ENCODE assay signal across 8 cellular contexts in the genomic region with DNA sequence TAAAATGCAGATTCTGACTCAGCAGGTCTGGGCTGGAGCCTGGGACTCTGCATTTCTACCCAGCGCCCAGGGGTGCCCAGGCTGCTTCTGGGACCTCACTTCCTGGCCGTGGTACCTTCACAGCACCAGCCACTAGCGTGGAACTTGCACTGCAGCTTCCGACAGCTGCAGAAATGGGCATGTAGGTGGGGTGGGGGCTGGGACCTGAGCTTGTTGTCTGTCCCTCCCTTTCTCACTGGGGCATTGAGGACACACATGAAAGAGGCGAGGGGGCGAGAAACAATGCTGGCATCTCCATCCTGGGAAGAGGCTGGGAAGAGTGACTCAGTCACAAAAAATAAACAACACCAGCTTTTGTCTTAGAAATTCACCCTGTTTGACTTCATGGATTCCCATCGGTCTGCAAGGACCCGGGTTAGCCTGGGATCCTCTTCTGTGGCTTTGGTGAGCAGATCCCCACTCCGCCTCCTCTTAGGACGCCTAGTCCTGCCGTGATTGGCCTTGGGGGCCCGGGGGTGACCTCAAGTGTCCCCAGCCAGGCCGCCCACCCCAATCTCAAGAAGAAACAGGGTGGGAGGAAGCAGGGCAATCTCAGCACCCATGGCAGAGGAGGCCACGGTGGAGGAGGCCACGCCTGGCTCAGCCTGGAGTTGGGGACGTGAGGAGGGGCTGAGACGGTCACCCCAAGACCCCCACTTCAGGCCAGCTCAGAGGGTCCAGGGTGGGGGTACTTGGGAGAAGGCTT. TPM values are rescaled to one million over a fixed set of nuclear protein-coding genes. Genes with fewer than 3 reads are reported as not detected.
DNase-seq lines count a peak whose midpoint lies in the region; ATAC-seq, FAIRE-seq and TF ChIP-seq lines count a peak whose summit lies in the region.

No MANE protein-coding gene starts in this region.

- H4K20me1 ChIP-seq in HCT116 (ENCODE audit: insufficient read depth), result no peaks in the 10 kb centered on the region
- H4K20me1 ChIP-seq in HepG2 (ENCODE audit: insufficient read depth, low read length), result no peaks in the 10 kb centered on the region

- H3K4me3 ChIP-seq in HCT116 (replicated peaks in 1 of 2; ENCODE audit: low read depth in 1 of 2, low read length in 2 of 2), result peak overlapping the region in 1 of 2 experiments; percentile 28; a peak in 2 of 4 replicates
- peak overlapping the region in 1 of 3 experiments; percentile 45; a peak in 1 of 6 replicates for H3K4me3 ChIP-seq in HepG2 (replicated peaks in 1 of 3; ENCODE audit: insufficient read depth in 1 of 3, low read depth in 2 of 3, low read length in 3 of 3)

- H3K27ac ChIP-seq in HCT116 (ENCODE audit: low read depth, low read length) (peak overlapping the region; percentile 70), cingulate gyrus (ENCODE audit: low read depth, low read length) (peak overlapping the region; percentile 69), HepG2 (ENCODE audit: extremely low read length, insufficient read depth, low read length) (no peak overlapping the region), temporal lobe (ENCODE audit: low read depth, low read length) (peak overlapping the region; percentile 1)

- peak; percentile 18; the same call in 1 of the 2 replicates for ATAC-seq in HCT116
- no peak for ATAC-seq in HepG2
- no peak for ATAC-seq in HG03025 (IDR thresholded peaks at IDR 0.05; ENCODE audit: low FRiP score, unreplicated experiment)
- ATAC-seq in GM18867 (IDR thresholded peaks at IDR 0.05; ENCODE audit: unreplicated experiment), result no peak

- peaks cover 32 to 47% of the 10 kb centered on the region in 2 experiments for H3K4me1 ChIP-seq in HCT116 (ENCODE audit: control insufficient read depth in 1 of 2, insufficient read depth in 2 of 2, low read length in 2 of 2)
- H3K4me1 ChIP-seq in HepG2 (ENCODE audit: insufficient read depth, low read length), result peaks cover 53% of the 10 kb centered on the region

- in situ Hi-C loops in HepG2 (cut with HindIII; ENCODE audit: extremely low pct_ligation_motif_present, low pct_unique_long_range_greater_than_20kb), result no loop called here

- BruUV-seq in HCT116 (replicated peaks; lab: Mats Ljungman, UMichigan), result no TSS peak
- BruUV-seq in HepG2 (replicated peaks; lab: Mats Ljungman, UMichigan), result no TSS peak

- TF ChIP-seq POLR2A in HCT116 (IDR thresholded peaks at IDR 0.05; ENCODE audit: borderline replicate concordance, extremely low read depth, insufficient read depth, insufficient read length) (no peak), HepG2 (IDR thresholded peaks at IDR 0.05; ENCODE audit: insufficient read depth in 1 of 2, low read depth in 2 of 2, low read length in 2 of 2) (no peak)

- H3K9ac ChIP-seq in HCT116 (ENCODE audit: low read length) (peak overlapping the region; percentile 49), HepG2 (ENCODE audit: insufficient read depth, low read depth, low read length) (peak overlapping the region; percentile 24; the same call in 1 of the 2 replicates)

- no peak for FAIRE-seq in HepG2 (lab: Jason Lieb, UNC)

- POLR2A ChIA-PET in HCT116 (lab: Charles Lee) (interaction anchor here (1.4 kb wide), 1 partner anchor 45 kb away, joined by 3 read pairs; no protein-coding TSS in a partner anchor), HepG2 (lab: Yijun Ruan, JAX) (interaction anchor here (0.8 to 5.9 kb wide), 6 partner anchors 9 to 106 kb away, joined by 3 to 37 read pairs (median 4); a partner anchor contains a TSS)

- CTCF ChIA-PET in HCT116 (lab: Charles Lee) (interaction anchor here (1.2 to 1.3 kb wide), 4 partner anchors 8 to 180 kb away, joined by 3 to 8 read pairs (median 4); no protein-coding TSS in a partner anchor), HepG2 (lab: Yijun Ruan, JAX; ENCODE audit: low intra/inter-chr PET ratio, low total read pairs) (no interaction called here)

- H2AFZ ChIP-seq in HCT116 (ENCODE audit: low read depth, low read length, poor library complexity, severe bottlenecking) (no peak overlapping the region), HepG2 (ENCODE audit: low read length) (no peak overlapping the region)

- H3K79me2 ChIP-seq in HCT116 (ENCODE audit: insufficient read depth, low read length) (no peaks in the 10 kb centered on the region), HepG2 (ENCODE audit: insufficient read depth, low read length) (no peaks in the 10 kb centered on the region)

- TF ChIP-seq EP300 in HepG2 (IDR thresholded peaks at IDR 0.05; ENCODE audit: low read depth in 2 of 2, low read length in 2 of 2), result no peak
- no peak for TF ChIP-seq EP300 in HepG2 (CRISPR knock-in tag; IDR thresholded peaks at IDR 0.05; ENCODE audit: borderline replicate concordance)

- H3K9me3 ChIP-seq in HCT116 (ENCODE audit: control insufficient read depth in 1 of 2, insufficient read depth in 1 of 2, low read depth in 1 of 2, low read length in 2 of 2) (no peaks in the 10 kb centered on the region), HepG2 (ENCODE audit: low read length) (no peaks in the 10 kb centered on the region)

- RAD21 ChIA-PET in HCT116 (lab: Charles Lee; ENCODE audit: low non-redundant PET in 1 of 2, low total read pairs in 2 of 2, uncharacterized antibody in 2 of 2, unreplicated experiment in 2 of 2), result no interaction called here

- H3K4me2 ChIP-seq in HCT116 (ENCODE audit: low read length), result peak overlapping the region; percentile 76
- no peak overlapping the region; the same call in 1 of the 2 replicates for H3K4me2 ChIP-seq in HepG2 (ENCODE audit: low read depth, low read length)

- no peaks in the 10 kb centered on the region for H3K9me2 ChIP-seq in HCT116 (ENCODE audit: insufficient read depth)

- TF ChIP-seq CTCF in HCT116 (IDR thresholded peaks at IDR 0.05 in 2 of 3, conservative IDR thresholded peaks at IDR 0.05 in 1 of 3; ENCODE audit: borderline replicate concordance in 1 of 3, insufficient read depth in 1 of 3, low read depth in 2 of 3, low read length in 2 of 3), result no peak
- no peak for TF ChIP-seq CTCF in HepG2 (CRISPR knock-in tag; IDR thresholded peaks at IDR 0.05)

- H3K36me3 ChIP-seq in HCT116 (ENCODE audit: control insufficient read depth in 1 of 2, insufficient read depth in 2 of 2, low read length in 2 of 2), result no peaks in the 10 kb centered on the region
- no peaks in the 10 kb centered on the region for H3K36me3 ChIP-seq in HepG2 (replicated peaks in 1 of 2; ENCODE audit: control insufficient read depth in 1 of 2, insufficient read depth in 2 of 2, low read length in 2 of 2)

- intact Hi-C loops in HCT116 (cut with micrococcal nuclease), result no loop called here
- intact Hi-C loops in HepG2 (cut with micrococcal nuclease; ENCODE audit: unreplicated experiment), result no loop called here

- H3K27me3 ChIP-seq in HCT116 (ENCODE audit: insufficient read depth, low read length) (no peaks in the 10 kb centered on the region), HepG2 (ENCODE audit: control insufficient read depth in 1 of 2, insufficient read depth in 2 of 2, low read length in 2 of 2) (no peaks in the 10 kb centered on the region)

- WGBS in HepG2 (ENCODE audit: low lambda C conversion rate), result 63% methylated on average over 9 of the region's 17 CpGs

- TF ChIP-seq RAD21 in HCT116 (IDR thresholded peaks at IDR 0.05; ENCODE audit: low read depth) (no peak), HepG2 (CRISPR knock-in tag; IDR thresholded peaks at IDR 0.05) (no peak)

- DNase-seq in HCT116 (ENCODE audit: low read depth, low spot score) (peak; percentile 32), HepG2 (ENCODE audit: low spot score) (peak; percentile 59), retina (no peak), NCI-H226 (no peak)

TF ChIP-seq in HCT116, 20 proteins besides CTCF, POLR2A, EP300 and RAD21 (continues in another document):
- TF ChIP-seq JUND (IDR thresholded peaks at IDR 0.05) (no peak), SRF (IDR thresholded peaks at IDR 0.05; ENCODE audit: low read depth) (no peak), CBX3 (IDR thresholded peaks at IDR 0.05; ENCODE audit: low read depth) (no peak)
- TF ChIP-seq, protein P1, sequence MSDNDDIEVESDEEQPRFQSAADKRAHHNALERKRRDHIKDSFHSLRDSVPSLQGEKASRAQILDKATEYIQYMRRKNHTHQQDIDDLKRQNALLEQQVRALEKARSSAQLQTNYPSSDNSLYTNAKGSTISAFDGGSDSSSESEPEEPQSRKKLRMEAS (IDR thresholded peaks at IDR 0.05), result no peak

TF ChIP-seq in HepG2, 621 proteins besides CTCF, POLR2A, EP300 and RAD21 (continues in another document):
- TF ChIP-seq RELA (CRISPR knock-in tag; IDR thresholded peaks at IDR 0.05) (no peak), YEATS4 (CRISPR knock-in tag; IDR thresholded peaks at IDR 0.05; ENCODE audit: borderline replicate concordance) (no peak), TMF1 (CRISPR knock-in tag; IDR thresholded peaks at IDR 0.05; ENCODE audit: low read depth) (no peak), PCBP1 (IDR thresholded peaks at IDR 0.05; ENCODE audit: borderline replicate concordance, low read depth, low read length) (no peak), SOX5 (CRISPR knock-in tag; IDR thresholded peaks at IDR 0.05; ENCODE audit: borderline replicate concordance) (peak; percentile 65; the same call in 1 of the 2 replicates), ZNF501 (CRISPR knock-in tag; IDR thresholded peaks at IDR 0.05) (no peak)

RNA-seq across cellular contexts. Expression of a gene that starts 29.9 kb away (rescaled TPM):
- total RNA-seq in HCT116 (2021; ENCODE audit: unreplicated experiment) (20.5 TPM), HepG2 (2016; rRNA removed; fragmentation: Illumina TruSeq; extraction: Trizol) (9.8 and 24.0 TPM in 2 replicates), temporal lobe (7.4 TPM)
- polyA plus RNA-seq in HCT116 (2012), result 16.7 and 18.7 TPM in 2 replicates
- 2.9 and 4.1 TPM in 2 replicates for total RNA-seq in HepG2 (2016; cell fraction: cytosol; rRNA removed; fragmentation: Illumina TruSeq; extraction: Trizol; ENCODE audit: low read depth)
- 8.5 and 20.1 TPM in 2 replicates for total RNA-seq in HepG2 (2016; cell fraction: insoluble cytoplasmic fraction; rRNA removed; fragmentation: Illumina TruSeq; extraction: Trizol)
- total RNA-seq in HepG2 (2016; cell fraction: membrane; rRNA removed; fragmentation: Illumina TruSeq; extraction: Trizol), result 7.7 and 7.9 TPM in 2 replicates
- 29.0 and 30.4 TPM in 2 replicates for total RNA-seq in HepG2 (2016; cell fraction: nucleus; rRNA removed; fragmentation: Illumina TruSeq; extraction: Trizol)
- 21.7 and 22.8 TPM in 2 replicates for polyA plus RNA-seq in HepG2 (2011; rRNA removed)
- 14.9 and 16.0 TPM in 2 replicates for polyA plus RNA-seq in HepG2 (2011; cell fraction: cytosol; rRNA removed)
- polyA plus RNA-seq in HepG2 (2011; cell fraction: nucleus; rRNA removed), result 67.0 and 84.3 TPM in 2 replicates
- polyA plus RNA-seq in HepG2 (2012), result 25.3 and 34.5 TPM in 2 replicates
- 3.3 and 3.7 TPM in 2 replicates for polyA plus RNA-seq in HepG2 (2016; cell fraction: cytosol; fragmentation: Illumina TruSeq; extraction: Trizol; ENCODE audit: low read depth)
- 7.8 and 10.0 TPM in 2 replicates for polyA plus RNA-seq in HepG2 (2016; cell fraction: insoluble cytoplasmic fraction; fragmentation: Illumina TruSeq; extraction: Trizol; ENCODE audit: low read depth)
- polyA plus RNA-seq in HepG2 (2016; cell fraction: membrane; fragmentation: Illumina TruSeq; extraction: Trizol; ENCODE audit: low read depth), result 6.3 and 6.9 TPM in 2 replicates
- polyA plus RNA-seq in HepG2 (2016; cell fraction: nucleus; fragmentation: Illumina TruSeq; extraction: Trizol; ENCODE audit: insufficient read depth, low read depth), result 66.5 TPM in 2 replicates
- polyA minus RNA-seq in HepG2 (2011; rRNA and poly(A)+ RNA removed; ENCODE audit: low replicate concordance), result 10.4 and 14.1 TPM in 2 replicates
- polyA minus RNA-seq in HepG2 (2011; cell fraction: cytosol; rRNA and poly(A)+ RNA removed), result 8.6 and 9.1 TPM in 2 replicates
- 22.9 and 23.1 TPM in 2 replicates for polyA minus RNA-seq in HepG2 (2011; cell fraction: nucleus; rRNA and poly(A)+ RNA removed)

Comparison
In these comparisons a context has a peak if more than half of its experiments do, and no peak if none do; other contexts are left out.
1. DNase-seq: peak in HCT116 (single experiment) and HepG2 (single experiment); none in retina (single experiment) and NCI-H226 (single experiment).